10 cellular contexts compared by ENCODE assay signal in the genomic region with DNA sequence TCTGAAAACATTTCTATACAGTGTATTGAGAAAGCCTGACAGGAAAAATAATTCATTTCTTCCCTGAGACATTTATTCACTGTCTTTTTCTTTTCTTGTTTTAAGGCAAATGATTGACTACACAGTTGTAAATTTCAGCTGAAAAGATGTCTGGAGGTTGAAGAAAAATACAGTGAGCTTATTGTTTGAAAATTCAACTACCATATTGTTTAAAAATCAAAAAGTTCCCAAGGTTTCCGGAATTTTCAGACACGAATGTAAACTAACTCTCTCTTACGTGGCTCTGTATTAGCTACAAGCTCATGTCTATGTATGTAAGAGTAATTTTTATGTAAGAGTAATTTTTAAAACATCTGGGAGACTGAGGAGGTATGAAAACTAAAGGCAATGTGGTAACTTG. TPM values are rescaled to one million over a fixed set of nuclear protein-coding genes. Genes with fewer than 3 reads are reported as not detected.
DNase-seq lines count a peak whose midpoint lies in the region; ATAC-seq, FAIRE-seq and TF ChIP-seq lines count a peak whose summit lies in the region.
"Had no signal": no experiment of that assay in that cellular context is flagged by ENCODE, and none has a peak within 500 bp of the region (broad histone marks: within the 10 kb centered on the region; RNA-seq: fewer than 3 reads in every experiment).

No MANE protein-coding gene starts in this region.

- peaks cover 20% of the 10 kb centered on the region for H3K27me3 Mint-ChIP-seq in astrocyte (ENCODE audit: low read depth, unreplicated experiment)

- TF ChIP-seq POLR2A in stomach (IDR thresholded peaks at IDR 0.05), result no peak

- no peak overlapping the region for H3K9ac ChIP-seq in astrocyte (ENCODE audit: low read length)

- H3K36me3 ChIP-seq in astrocyte (ENCODE audit: insufficient read depth, low read length) (no peaks in the 10 kb centered on the region), left lung (no peaks in the 10 kb centered on the region), stomach (no peaks in the 10 kb centered on the region)

- peak overlapping the region; percentile 42 for H3K27ac Mint-ChIP-seq in astrocyte (ENCODE audit: unreplicated experiment)

- H3K4me2 ChIP-seq in astrocyte (ENCODE audit: low read length), result peak overlapping the region; percentile 88

- WGBS in stomach, 5 donors, result 67 to 85% (median 72%) methylated on average over 3 of the region's 3 CpGs

- no peak overlapping the region for H3K4me3 Mint-ChIP-seq in astrocyte (ENCODE audit: unreplicated experiment)

- ATAC-seq in left lung, result no peak
- no peak for ATAC-seq in HG02763 (IDR thresholded peaks at IDR 0.05; ENCODE audit: unreplicated experiment)

- H3K4me1 ChIP-seq in astrocyte (ENCODE audit: insufficient read depth, low read length), result peaks cover 25% of the 10 kb centered on the region
- peaks cover 4 to 13% of the 10 kb centered on the region in 2 donors for H3K4me1 ChIP-seq in left lung
- H3K4me1 ChIP-seq in stomach, result peaks cover 16 to 50% (median 38%) of the 10 kb centered on the region in 4 donors

- H3K4me1 Mint-ChIP-seq in astrocyte (ENCODE audit: low read depth, unreplicated experiment), result peaks cover 20% of the 10 kb centered on the region

- intact Hi-C loops in left lung (cut with DNase I) (no loop called here), stomach (cut with DNase I; ENCODE audit: low total_unique reads) (no loop called here)

- H4K20me1 ChIP-seq in astrocyte (ENCODE audit: insufficient read depth, low read length), result no peaks in the 10 kb centered on the region

- H3K9me3 ChIP-seq in astrocyte (ENCODE audit: insufficient read depth, low read depth, low read length), result no peaks in the 10 kb centered on the region
- no peaks in the 10 kb centered on the region for H3K9me3 ChIP-seq in left lung
- no peaks in the 10 kb centered on the region for H3K9me3 ChIP-seq in stomach

- H3K9me3 Mint-ChIP-seq in astrocyte (ENCODE audit: unreplicated experiment), result no peaks in the 10 kb centered on the region

- FAIRE-seq in astrocyte (lab: Jason Lieb, UNC), result no peak

- H3K4me3 ChIP-seq in HFF-Myc (replicated peaks; ENCODE audit: low read depth, low read length), result peak overlapping the region; percentile 69
- H3K4me3 ChIP-seq in astrocyte (ENCODE audit: insufficient read depth, low read depth, low read length), result no peak overlapping the region
- H3K4me3 ChIP-seq in left lung, result peak overlapping the region in 1 of 2 donors; percentile 35
- H3K4me3 ChIP-seq in stomach, result peak overlapping the region in 3 of 4 donors; percentile 51 to 57 (median 54)

- TF ChIP-seq CTCF in HFF-Myc (IDR thresholded peaks at IDR 0.05; ENCODE audit: low read depth, low read length, missing control alignments) (no peak), astrocyte (IDR thresholded peaks at IDR 0.05; ENCODE audit: insufficient read depth, low read depth, low read length) (no peak), left lung (IDR thresholded peaks at IDR 0.05) (no peak), stomach (IDR thresholded peaks at IDR 0.05) (no peak)

- H3K36me3 Mint-ChIP-seq in astrocyte (ENCODE audit: low read depth, unreplicated experiment), result peaks cover 2% of the 10 kb centered on the region

- H2AFZ ChIP-seq in astrocyte (ENCODE audit: low read depth, low read length), result no peak overlapping the region

- no peak overlapping the region for H3K27ac ChIP-seq in astrocyte (ENCODE audit: low read depth, low read length)
- peak overlapping the region; percentile 61 to 72 for H3K27ac ChIP-seq in left lung
- peak overlapping the region in 4 of 5 donors; percentile 56 to 86 (median 76) for H3K27ac ChIP-seq in stomach

- peaks cover 4% of the 10 kb centered on the region for H3K27me3 ChIP-seq in astrocyte (ENCODE audit: insufficient read depth, low read length)
- H3K27me3 ChIP-seq in left lung, result peaks cover 31 to 64% of the 10 kb centered on the region in 2 donors
- peaks cover 0 to 30% (median 18%) of the 10 kb centered on the region in 3 donors for H3K27me3 ChIP-seq in stomach

- H3K79me2 ChIP-seq in astrocyte (ENCODE audit: insufficient read depth, low read length), result no peaks in the 10 kb centered on the region

- TF ChIP-seq EP300 in stomach (IDR thresholded peaks at IDR 0.05), result no peak

- DNase-seq in HFF-Myc (ENCODE audit: extremely low read depth, low read depth) (no peak), astrocyte (ENCODE audit: low read depth) (no peak), left lung (no peak), stomach (no peak), NCI-H187 treated with DMSO at 0.1 percent for 48 hours (lab: John Stamatoyannopoulos, UW) (no peak), DMS53 treated with DMSO at 0.1 percent for 48 hours (lab: John Stamatoyannopoulos, UW; ENCODE audit: unreplicated experiment) (no peak), NCI-H2227 (lab: John Stamatoyannopoulos, UW; ENCODE audit: unreplicated experiment) (no peak)
- DNase-seq: COR-L47, H7 had no signal

RNA-seq across cellular contexts. Expression of a gene that starts 1.5 kb away (rescaled TPM):
- total RNA-seq in astrocyte (1.9 and 3.1 TPM in 2 replicates), left lung (10 to 100 TPM; 32.9 to 46.0 TPM), stomach (10 to 100 TPM in 4 of 5 donors, 1 to 10 TPM in 1; 8.4 to 84.8 (median 24.8) TPM)
- 10 to 100 TPM in 1 of 3 donors, 1 to 10 TPM in 2; 4.9 to 14.8 (median 6.9) TPM for polyA plus RNA-seq in stomach
